ENCODE assay signal across 10 cellular contexts in the genomic region with DNA sequence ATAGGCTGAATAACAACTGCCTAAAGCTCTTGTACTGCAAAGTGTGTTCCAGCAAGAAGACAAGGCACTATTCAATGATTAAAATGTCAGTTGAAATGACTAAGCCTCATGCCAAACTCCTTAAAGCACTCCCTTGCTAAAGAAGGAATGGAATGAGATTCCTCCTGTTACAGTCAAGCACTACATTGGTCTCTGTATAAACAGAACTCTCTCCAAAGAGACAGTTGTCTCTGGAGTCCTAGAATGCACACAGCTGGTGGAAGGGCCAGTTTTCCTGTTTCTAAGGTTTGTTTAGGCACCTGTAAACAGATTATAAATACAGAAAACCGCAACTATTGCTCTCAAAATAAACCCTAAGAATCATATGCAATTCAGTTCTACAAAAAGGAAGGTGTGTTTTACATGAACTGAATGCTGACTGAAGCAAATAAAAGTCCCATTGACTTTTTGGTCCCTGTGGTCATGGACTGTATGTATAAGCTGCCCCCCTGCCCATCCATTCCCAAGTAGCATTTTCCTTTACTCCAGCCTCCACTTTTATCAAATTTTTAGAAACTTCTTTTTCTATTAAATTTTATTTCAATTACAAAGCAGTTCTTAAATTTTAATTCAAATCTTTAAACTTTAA. TPM values are rescaled to one million over a fixed set of nuclear protein-coding genes. Genes with fewer than 3 reads are reported as not detected.
DNase-seq lines count a peak whose midpoint lies in the region; ATAC-seq, FAIRE-seq and TF ChIP-seq lines count a peak whose summit lies in the region.
"Had no signal": no experiment of that assay in that cellular context is flagged by ENCODE, and none has a peak within 500 bp of the region (broad histone marks: within the 10 kb centered on the region; RNA-seq: fewer than 3 reads in every experiment).

No MANE protein-coding gene starts in this region.

- no peak for TF ChIP-seq CTCF in coronary artery (IDR thresholded peaks at IDR 0.05)
- TF ChIP-seq CTCF in lung (IDR thresholded peaks at IDR 0.05; ENCODE audit: control extremely low read depth, extremely low read depth), result no peak
- no peak for TF ChIP-seq CTCF in endothelial cell (IDR thresholded peaks at IDR 0.05; ENCODE audit: unreplicated experiment)

- peaks cover 0 to 19% of the 10 kb centered on the region in 2 donors for H3K4me1 ChIP-seq in lung (ENCODE audit: control insufficient read depth in 2 of 2, insufficient read depth in 2 of 2, low read length in 2 of 2)

- FAIRE-seq in HTR-8/SVneo (lab: Jason Lieb, UNC), result no peak

- H3K27me3 Mint-ChIP-seq in endothelial cell (ENCODE audit: unreplicated experiment), result no peaks in the 10 kb centered on the region
- H3K27me3 Mint-ChIP-seq: B cell, brain had no signal

- H3K9me3 Mint-ChIP-seq in endothelial cell (ENCODE audit: unreplicated experiment), result no peaks in the 10 kb centered on the region

- H3K4me3 Mint-ChIP-seq in endothelial cell (ENCODE audit: unreplicated experiment), result no peak overlapping the region
- H3K4me3 Mint-ChIP-seq: B cell had no signal

- WGBS in lung, 2 donors, result 35 to 63% methylated on average over 1 of the region's 1 CpG

- no peaks in the 10 kb centered on the region for H3K36me3 Mint-ChIP-seq in endothelial cell (ENCODE audit: low read depth, unreplicated experiment)

- no peaks in the 10 kb centered on the region for H3K9me3 ChIP-seq in lung (ENCODE audit: control insufficient read depth in 2 of 2, insufficient read depth in 1 of 2, low read length in 1 of 2)

- H3K4me1 Mint-ChIP-seq in endothelial cell (ENCODE audit: unreplicated experiment), result peaks cover 1% of the 10 kb centered on the region
- H3K4me1 Mint-ChIP-seq: B cell had no signal

- H3K27ac ChIP-seq in coronary artery, result peak overlapping the region; percentile 5 to 24
- H3K27ac ChIP-seq in lung (ENCODE audit: low read depth in 1 of 2, low read length in 1 of 2), result peak overlapping the region in 1 of 2 donors; percentile 78

- H3K4me3 ChIP-seq in coronary artery (no peak overlapping the region), lung (no peak overlapping the region)

- H3K36me3 ChIP-seq in lung (ENCODE audit: control insufficient read depth in 2 of 2, insufficient read depth in 2 of 2, low read length in 2 of 2), result no peaks in the 10 kb centered on the region

- ATAC-seq in lung (ENCODE audit: insufficient read depth, low FRiP score) (peak; percentile 75), GM19351 (IDR thresholded peaks at IDR 0.05; ENCODE audit: unreplicated experiment) (no peak), GM18873 (IDR thresholded peaks at IDR 0.05; ENCODE audit: low FRiP score, unreplicated experiment) (no peak)

- DNase-seq in A172 (ENCODE audit: low spot score) (peak; percentile 88), HTR-8/SVneo (ENCODE audit: insufficient read length, low spot score) (peak; percentile 51), coronary artery (ENCODE audit: low spot score) (no peak), lung (ENCODE audit: low spot score) (no peak), NCI-H1105 treated with DMSO at 0.1 percent for 48 hours (lab: John Stamatoyannopoulos, UW) (no peak), endothelial cell (ENCODE audit: low spot score) (no peak)

- no peak overlapping the region for H3K27ac Mint-ChIP-seq in endothelial cell (ENCODE audit: unreplicated experiment)
- H3K27ac Mint-ChIP-seq: B cell had no signal

- no peaks in the 10 kb centered on the region for H3K27me3 ChIP-seq in lung (ENCODE audit: control insufficient read depth, insufficient read depth)

RNA-seq across cellular contexts. Expression of gene FAT1, which starts 47.0 kb away (rescaled TPM):
- 124 and 128 TPM in 2 replicates for total RNA-seq in A172 (2014; rRNA removed; shearing (Covaris generic))
- total RNA-seq in lung, result 100 to 1,000 TPM; 122 to 318 TPM
- polyA plus RNA-seq in lung, result 10 to 100 TPM; 19.4 to 22.5 TPM
- 67.7 TPM for total RNA-seq in endothelial cell (ENCODE audit: unreplicated experiment)

Comparison
In these comparisons a context has a peak if more than half of its experiments do, and no peak if none do; other contexts are left out.
1. DNase-seq: peak in A172 (single experiment) and HTR-8/SVneo (single experiment); none in coronary artery (single experiment), lung (single experiment), NCI-H1105 treated with DMSO at 0.1 percent for 48 hours (single experiment) and endothelial cell (single experiment).